ENCODE assay signal across 8 cellular contexts in genomic region chr2:7083580-7084509, GRCh38.
DNase-seq lines count a peak whose midpoint lies in the region; ATAC-seq and TF ChIP-seq lines count a peak whose summit lies in the region.

No MANE protein-coding gene starts in this region.

- no peak for ATAC-seq in omental fat pad (ENCODE audit: low FRiP score)
- ATAC-seq in GM18868 (IDR thresholded peaks at IDR 0.05; ENCODE audit: unreplicated experiment): no peak

- DNase-seq in AG08395 (ENCODE audit: low spot score) (peak; percentile 28), UCSD-AML1 (lab: John Stamatoyannopoulos, UW; ENCODE audit: unreplicated experiment) (peak; percentile 28), islet precursor cell (peak; percentile 63), NCI-H1436 (lab: John Stamatoyannopoulos, UW) (no peak), omental fat pad (ENCODE audit: low spot score) (no peak)

- peak; percentile 78 for TF ChIP-seq CTCF in GM12872 (IDR thresholded peaks at IDR 0.05; ENCODE audit: insufficient read depth, low read depth, low read length)
- peak; percentile 66 for TF ChIP-seq CTCF in LNCAP (IDR thresholded peaks at IDR 0.05)
- no peak for TF ChIP-seq CTCF in omental fat pad (IDR thresholded peaks at IDR 0.05)

Comparison
In these comparisons a context has a peak if more than half of its experiments do, and no peak if none do; other contexts are left out.
1. DNase-seq: peak in AG08395 (single experiment), UCSD-AML1 (single experiment) and islet precursor cell (single experiment); none in NCI-H1436 (single experiment) and omental fat pad (single experiment).
2. CTCF ChIP-seq: peak in GM12872 (single experiment) and LNCAP (single experiment); none in omental fat pad (0 of 3).